In genomic region chr15:69806287-69806915, GRCh38 we compare ENCODE assay signal across 15 cellular contexts.
"Had no signal": no experiment of that assay in that cellular context is flagged by ENCODE, and none has a peak within 500 bp of the region (broad histone marks: within the 10 kb centered on the region; RNA-seq: fewer than 3 reads in every experiment).

No MANE protein-coding gene starts in this region.

- DNase-seq: activated CD4-positive, alpha-beta memory T cell treated with anti-CD3 and anti-CD28 coated beads, Interleukin-2, amount 10 ng/mL, durations not matched to agents 7 days and 5 days; activated CD4-positive, alpha-beta T cell treated with anti-CD3 and anti-CD28 coated beads for 1 hour; activated CD8-positive, alpha-beta memory T cell treated with anti-CD3 and anti-CD28 coated beads, Interleukin-2, amount 50 U/mL, for 48 hours; activated naive CD4-positive, alpha-beta T cell treated with anti-CD3 and anti-CD28 coated beads, Interleukin-2, amount 50 U/mL, for 16 hours; amniotic stem cell; body of pancreas; cortex of kidney; effector memory CD4-positive, alpha-beta T cell; kidney glomerular epithelial cell; T-helper 9 cell had no signal

- H3K36me3 ChIP-seq: gastroesophageal sphincter, right atrium auricular region had no signal

- H3K4me3 ChIP-seq: body of pancreas, gastroesophageal sphincter, right atrium auricular region, skin epidermis had no signal

- H3K27ac ChIP-seq: body of pancreas, gastroesophageal sphincter, right atrium auricular region had no signal

- H3K9me3 ChIP-seq: body of pancreas, gastroesophageal sphincter, right atrium auricular region had no signal

- ATAC-seq: body of pancreas, gastroesophageal sphincter had no signal

- H3K27me3 ChIP-seq: body of pancreas, gastroesophageal sphincter, right atrium auricular region had no signal

- H3K27ac Mint-ChIP-seq: activated CD4-positive, alpha-beta memory T cell treated with anti-CD3 and anti-CD28 coated beads, Interleukin-2, amount 10 ng/mL, durations not matched to agents 7 days and 5 days; activated T-helper 1 cell treated with anti-CD3 and anti-CD28 coated beads, Interleukin-12 subunit alpha, Interleukin-12 subunit beta, Interleukin-2, Interleukin-4 antibody, amounts not matched to agents 30 ng/mL and 10 ng/mL and 1 ng/mL, durations not matched to agents 14 hours and 24 hours and 36 hours had no signal

- H3K9me3 Mint-ChIP-seq: activated CD4-positive, alpha-beta memory T cell treated with anti-CD3 and anti-CD28 coated beads, Interleukin-2, amount 10 ng/mL, durations not matched to agents 7 days and 5 days; activated T-helper 1 cell treated with anti-CD3 and anti-CD28 coated beads, Interleukin-12 subunit alpha, Interleukin-12 subunit beta, Interleukin-2, Interleukin-4 antibody, amounts not matched to agents 30 ng/mL and 10 ng/mL and 1 ng/mL, durations not matched to agents 14 hours and 24 hours and 36 hours; central memory CD8-positive, alpha-beta T cell had no signal

- H3K4me3 Mint-ChIP-seq: activated CD4-positive, alpha-beta memory T cell treated with anti-CD3 and anti-CD28 coated beads, Interleukin-2, amount 10 ng/mL, durations not matched to agents 7 days and 5 days; activated T-helper 1 cell treated with anti-CD3 and anti-CD28 coated beads, Interleukin-12 subunit alpha, Interleukin-12 subunit beta, Interleukin-2, Interleukin-4 antibody, amounts not matched to agents 30 ng/mL and 10 ng/mL and 1 ng/mL, durations not matched to agents 14 hours and 24 hours and 36 hours; central memory CD8-positive, alpha-beta T cell had no signal

- H3K4me1 ChIP-seq: body of pancreas, right atrium auricular region had no signal
